In genomic region chr20:46689082-46689753, GRCh38 we compare ENCODE assay signal across 8 cellular contexts. TPM values are rescaled to one million over a fixed set of nuclear protein-coding genes. Genes with fewer than 3 reads are reported as not detected.
DNase-seq lines count a peak whose midpoint lies in the region; ATAC-seq, FAIRE-seq and TF ChIP-seq lines count a peak whose summit lies in the region.

TSS of gene TP53RK (minus strand) at chr20:46689444. CDS start at chr20:46689414, 30 bp downstream.

- no peaks in the 10 kb centered on the region for H3K9me1 ChIP-seq in keratinocyte (ENCODE audit: control insufficient read depth, extremely low read depth, insufficient read depth, low read length)

- peak within 1 kb of the TSS; percentile 91 to 95 (median 93) for H3K4me3 ChIP-seq in keratinocyte (ENCODE audit: control insufficient read depth in 2 of 3, extremely low read depth in 1 of 3, insufficient read depth in 2 of 3, low read depth in 1 of 3, low read length in 3 of 3)

- H3K9ac ChIP-seq in keratinocyte (ENCODE audit: control insufficient read depth, extremely low read depth, insufficient read depth, low read length), result peak within 1 kb of the TSS; percentile 91

- peaks cover 35% of the 10 kb centered on the region for H3K79me2 ChIP-seq in keratinocyte (ENCODE audit: control insufficient read depth, insufficient read depth, low read length)

- TF ChIP-seq CTCF in keratinocyte (optimal IDR thresholded peaks at IDR 0.05 in 1 of 3, IDR thresholded peaks at IDR 0.05 in 1 of 3, conservative IDR thresholded peaks at IDR 0.05 in 1 of 3; ENCODE audit: extremely low read depth in 1 of 3, insufficient read depth in 2 of 3, low read length in 3 of 3), result peak in 1 of 3 experiments; percentile 37

- no peaks in the 10 kb centered on the region for H3K9me3 ChIP-seq in keratinocyte (ENCODE audit: control insufficient read depth, low read depth, low read length)

- H3K27me3 ChIP-seq in keratinocyte (ENCODE audit: control insufficient read depth, extremely low read depth, insufficient read depth, low read length), result no peaks in the 10 kb centered on the region

- peak within 1 kb of the TSS; percentile 74 for H3K27ac ChIP-seq in keratinocyte (ENCODE audit: control insufficient read depth, insufficient read depth, low read length)

- H3K36me3 ChIP-seq in keratinocyte (ENCODE audit: control insufficient read depth in 2 of 2, extremely low read depth in 1 of 2, insufficient read depth in 2 of 2, low read length in 2 of 2), result peaks cover 0 to 2% of the 10 kb centered on the region in 2 experiments

- peak within 1 kb of the TSS; percentile 92 for H3K4me2 ChIP-seq in keratinocyte (ENCODE audit: control insufficient read depth, extremely low read depth, insufficient read depth, low read depth, low read length)

- peak; percentile 73 for FAIRE-seq in keratinocyte (lab: Jason Lieb, UNC)

- ATAC-seq in GM19035 (IDR thresholded peaks at IDR 0.05; ENCODE audit: unreplicated experiment) (peak; percentile 97), HG03354 (IDR thresholded peaks at IDR 0.05; ENCODE audit: poor library complexity, severe bottlenecking, unreplicated experiment) (peak; percentile 96)
- peak; percentile 94 for ATAC-seq in activated CD4-positive, CD25-positive, alpha-beta regulatory T cell treated with anti-CD3 and anti-CD28 coated beads, Interleukin-2, amount 50 U/mL, for 24 hours

- H4K20me1 ChIP-seq in keratinocyte (ENCODE audit: control insufficient read depth, extremely low read depth, insufficient read depth, low read length), result no peaks in the 10 kb centered on the region

- peaks cover 4% of the 10 kb centered on the region for H3K4me1 ChIP-seq in keratinocyte (ENCODE audit: control insufficient read depth, extremely low read depth, insufficient read depth, low read length)

- H2AFZ ChIP-seq in keratinocyte (ENCODE audit: control insufficient read depth, low read length), result peak within 1 kb of the TSS; percentile 95

- dilution Hi-C loops in keratinocyte (cut with MboI; ENCODE audit: extremely low pct_ligation_motif_present, low sequenced_read_pairs), result no loop called here

- DNase-seq in AG20443 (ENCODE audit: low spot score) (peak; percentile 98), NCI-H446 treated with DMSO at 0.1 percent for 48 hours (lab: John Stamatoyannopoulos, UW) (peak; percentile 99), cerebellar nuclear complex (lab: John Stamatoyannopoulos, UW) (peak; percentile 52 to 74), keratinocyte (ENCODE audit: low read depth, low spot score) (peak; percentile 100)
- peak; percentile 88 to 95 for DNase-seq in stimulated activated CD4-positive, alpha-beta T cell treated with anti-CD3 and anti-CD28 coated beads, Interleukin-15, amount 100 ng/mL, for 1 hour (ENCODE audit: low read depth in 1 of 2, low spot score in 1 of 2)

RNA-seq across cellular contexts. Expression of gene TP53RK, which starts in this region (rescaled TPM):
- polyA plus RNA-seq in keratinocyte, result 10.4 to 15.9 TPM (median 14.6 TPM) in 3 replicates
- 3.6 TPM for polyA plus RNA-seq in keratinocyte (2011; ENCODE audit: low read depth)
- polyA plus RNA-seq in keratinocyte (2011; cell fraction: cytosol; rRNA removed), result 9.5 and 16.7 TPM in 2 replicates
- 8.5 TPM in 2 replicates for polyA plus RNA-seq in keratinocyte (2011; cell fraction: nucleus; rRNA removed)
- 8.4 and 11.6 TPM in 2 replicates for polyA plus RNA-seq in keratinocyte (2012; ENCODE audit: low replicate concordance)
- polyA minus RNA-seq in keratinocyte, result 4.8 to 7.7 TPM (median 6.6 TPM) in 3 replicates
- polyA minus RNA-seq in keratinocyte (2011; cell fraction: cytosol; rRNA and poly(A)+ RNA removed), result 13.8 TPM
- 3.7 and 5.0 TPM in 2 replicates for polyA minus RNA-seq in keratinocyte (2011; cell fraction: nucleus; rRNA and poly(A)+ RNA removed)

Comparison
In these comparisons a context has a peak if more than half of its experiments do, and no peak if none do; other contexts are left out.
1. Peak in every context shown above with its lines: DNase-seq, ATAC-seq, H3K4me3 ChIP-seq and H3K27ac ChIP-seq.